In genomic region chr2:145849466-145849865, GRCh38 we compare ENCODE assay signal across 19 cellular contexts.
"Had no signal": no experiment of that assay in that cellular context is flagged by ENCODE, and none has a peak within 500 bp of the region (broad histone marks: within the 10 kb centered on the region; RNA-seq: fewer than 3 reads in every experiment).

No MANE protein-coding gene starts in this region.

- H3K27me3 Mint-ChIP-seq: naive thymus-derived CD4-positive, alpha-beta T cell; stimulated activated memory B cell treated with anti-CD40 and anti-IgM and Interleukin-4, amounts not matched to agents 10 μg/mL and 1 μg/mL and 100 μg/mL, for 72 hours; stimulated activated naive CD8-positive, alpha-beta T cell treated with anti-CD3 and anti-CD28 coated beads, Interleukin-15, Interleukin-2, amounts not matched to agents 100 ng/mL and 50 ng/mL, for 24 hours had no signal

- H3K4me3 ChIP-seq: colonic mucosa, heart left ventricle, right atrium auricular region, smooth muscle cell, tibial artery, upper lobe of left lung, uterus had no signal

- H3K27ac Mint-ChIP-seq: naive thymus-derived CD4-positive, alpha-beta T cell; nephron progenitor cell; stimulated activated memory B cell treated with anti-CD40 and anti-IgM and Interleukin-4, amounts not matched to agents 10 μg/mL and 1 μg/mL and 100 μg/mL, for 72 hours; stimulated activated naive CD8-positive, alpha-beta T cell treated with anti-CD3 and anti-CD28 coated beads, Interleukin-15, Interleukin-2, amounts not matched to agents 100 ng/mL and 50 ng/mL, for 24 hours had no signal

- H3K4me3 Mint-ChIP-seq: naive thymus-derived CD4-positive, alpha-beta T cell; nephron progenitor cell; stimulated activated memory B cell treated with anti-CD40 and anti-IgM and Interleukin-4, amounts not matched to agents 10 μg/mL and 1 μg/mL and 100 μg/mL, for 72 hours; stimulated activated naive CD8-positive, alpha-beta T cell treated with anti-CD3 and anti-CD28 coated beads, Interleukin-15, Interleukin-2, amounts not matched to agents 100 ng/mL and 50 ng/mL, for 24 hours had no signal

- H3K4me1 Mint-ChIP-seq: naive thymus-derived CD4-positive, alpha-beta T cell had no signal

- DNase-seq: colonic mucosa; dermis blood vessel endothelial cell; erythroblast; foreskin melanocyte; heart left ventricle; hippocampal formation; kidney glomerular epithelial cell; mesendoderm; naive thymus-derived CD4-positive, alpha-beta T cell; nephron progenitor cell; posterior cingulate gyrus; stimulated activated CD4-positive, alpha-beta T cell treated with anti-CD3 and anti-CD28 coated beads, Interleukin-4, amount 100 ng/mL, for 1 hour; tibial artery; upper lobe of left lung; uterus had no signal

- H3K36me3 Mint-ChIP-seq: naive thymus-derived CD4-positive, alpha-beta T cell; stimulated activated memory B cell treated with anti-CD40 and anti-IgM and Interleukin-4, amounts not matched to agents 10 μg/mL and 1 μg/mL and 100 μg/mL, for 72 hours had no signal

- H3K9me3 Mint-ChIP-seq: nephron progenitor cell; stimulated activated memory B cell treated with anti-CD40 and anti-IgM and Interleukin-4, amounts not matched to agents 10 μg/mL and 1 μg/mL and 100 μg/mL, for 72 hours; stimulated activated naive CD8-positive, alpha-beta T cell treated with anti-CD3 and anti-CD28 coated beads, Interleukin-15, Interleukin-2, amounts not matched to agents 100 ng/mL and 50 ng/mL, for 24 hours had no signal
